In the genomic region with DNA sequence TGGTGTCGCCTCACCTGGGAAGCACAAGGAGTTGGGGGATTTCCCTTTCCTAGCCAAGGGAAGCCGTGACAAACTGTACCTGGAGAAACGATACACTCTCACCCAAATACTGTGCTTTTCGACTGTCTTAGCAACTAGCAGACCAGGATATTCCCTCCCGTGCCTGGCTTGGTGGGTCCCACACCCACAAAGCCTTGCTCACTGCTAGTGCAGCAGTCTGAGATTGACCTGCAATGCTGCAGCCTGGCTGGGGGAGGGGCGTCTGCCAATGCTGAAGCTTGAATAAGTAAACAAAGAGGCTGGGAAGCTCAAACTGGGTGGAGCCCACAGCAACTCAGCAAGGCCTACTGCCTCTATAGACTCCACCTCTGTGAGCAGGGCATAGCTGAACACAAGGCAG, we compare ENCODE assay signal across 8 cellular contexts.
DNase-seq lines count a peak whose midpoint lies in the region; ATAC-seq and TF ChIP-seq lines count a peak whose summit lies in the region.
"Not testable (repeated sequence)": the region's sequence is repeated elsewhere in the genome, so short reads cannot be mapped to it uniquely, and the experiment has no call there.

No MANE protein-coding gene starts in this region.

- H3K4me3 Mint-ChIP-seq in WTC11, nephron progenitor cell: not testable (repeated sequence)

- WGBS in testis, 2 donors = 74 to 77% methylated on average over 6 of the region's 6 CpGs

- not testable (repeated sequence) for H3K27ac Mint-ChIP-seq in WTC11, nephron progenitor cell

- not testable (repeated sequence) for H3K4me1 ChIP-seq in HEK293 (ENCODE audit: control insufficient read depth, insufficient read depth, low read length); iPS-15b (ENCODE audit: control insufficient read depth, insufficient read depth, low read length); testis

- DNase-seq in COR-L47 (lab: John Stamatoyannopoulos, UW) (peak; percentile 10), NCI-H2029 treated with DMSO at 0.1 percent for 48 hours (lab: John Stamatoyannopoulos, UW) (peak; percentile 8), OCI-M1 (lab: John Stamatoyannopoulos, UW) (peak; percentile 7), WTC11 (ENCODE audit: low spot score) (peak; percentile 72), nephron progenitor cell (peak; percentile 55), testis (peak; percentile 23)

- H3K27me3 Mint-ChIP-seq in WTC11 (ENCODE audit: low read depth); nephron progenitor cell (ENCODE audit: low read depth, poor library complexity): not testable (repeated sequence)

- intact Hi-C loops in testis (cut with DNase I; ENCODE audit: low total_unique reads) = not testable (repeated sequence)

- ATAC-seq in WTC11 = peak; percentile 75

- not testable (repeated sequence) for H3K9me3 ChIP-seq in HEK293 (ENCODE audit: control insufficient read depth, insufficient read depth, low read depth, low read length); iPS-15b (ENCODE audit: control insufficient read depth, insufficient read depth, low read length); testis

- not testable (repeated sequence) for TF ChIP-seq CTCF in HEK293 (tag by site-specific recombination; IDR thresholded peaks at IDR 0.05); WTC11 (IDR thresholded peaks at IDR 0.05); nephron progenitor cell (IDR thresholded peaks at IDR 0.05); testis (IDR thresholded peaks at IDR 0.05)

- not testable (repeated sequence) for TF ChIP-seq POLR2A in testis (IDR thresholded peaks at IDR 0.05)

- H3K9me3 Mint-ChIP-seq in WTC11, nephron progenitor cell: not testable (repeated sequence)

- not testable (repeated sequence) for H3K36me3 Mint-ChIP-seq in WTC11; nephron progenitor cell (ENCODE audit: low read depth)

- not testable (repeated sequence) for H3K4me3 ChIP-seq in HEK293 (ENCODE audit: low read depth, low read length)
- H3K4me3 ChIP-seq in iPS-15b (ENCODE audit: low read depth, low read length) (peak overlapping the region; percentile 14), testis (peak overlapping the region in 1 of 2 donors; percentile 11)

- peaks cover 14% of the 10 kb centered on the region for H3K4me1 Mint-ChIP-seq in WTC11
- peaks cover 14% of the 10 kb centered on the region for H3K4me1 Mint-ChIP-seq in nephron progenitor cell

- H3K27ac ChIP-seq in HEK293 (ENCODE audit: extremely low read depth, low read depth, low read length); testis: not testable (repeated sequence)

- CTCF ChIA-PET in HEK293 (lab: Yijun Ruan, JAX) = interaction anchor here (1.2 to 1.5 kb wide), 2 partner anchors 11 to 449 kb away, joined by 5 to 6 read pairs; a partner anchor contains a TSS
- CTCF ChIA-PET in WTC11 (lab: Charles Lee) = interaction anchor here (1.1 to 6.7 kb wide), 4 partner anchors 15 to 448 kb away, joined by 3 to 73 read pairs (median 6); a partner anchor contains a TSS

- H3K27me3 ChIP-seq in iPS-15b (ENCODE audit: control insufficient read depth, insufficient read depth, low read length); testis: not testable (repeated sequence)

- POLR2A ChIA-PET in HEK293 (lab: Yijun Ruan, JAX) = not testable (repeated sequence)
- POLR2A ChIA-PET in WTC11 (lab: Charles Lee) = interaction anchor here (1.5 kb wide), 1 partner anchor 1196 kb away, joined by 3 read pairs; a partner anchor contains a TSS

- H3K36me3 ChIP-seq in HEK293 (ENCODE audit: control insufficient read depth in 2 of 2, insufficient read depth in 1 of 2, low read length in 2 of 2); iPS-15b (ENCODE audit: control insufficient read depth, insufficient read depth, low read length); testis (ENCODE audit: low read depth, missing control alignments): not testable (repeated sequence)

- H3K9ac ChIP-seq in iPS-15b (ENCODE audit: low read depth, low read length) = not testable (repeated sequence)

TF ChIP-seq in HEK293, 187 proteins besides CTCF, POLR2A, EP300 and RAD21:
- TF ChIP-seq, protein P1, sequence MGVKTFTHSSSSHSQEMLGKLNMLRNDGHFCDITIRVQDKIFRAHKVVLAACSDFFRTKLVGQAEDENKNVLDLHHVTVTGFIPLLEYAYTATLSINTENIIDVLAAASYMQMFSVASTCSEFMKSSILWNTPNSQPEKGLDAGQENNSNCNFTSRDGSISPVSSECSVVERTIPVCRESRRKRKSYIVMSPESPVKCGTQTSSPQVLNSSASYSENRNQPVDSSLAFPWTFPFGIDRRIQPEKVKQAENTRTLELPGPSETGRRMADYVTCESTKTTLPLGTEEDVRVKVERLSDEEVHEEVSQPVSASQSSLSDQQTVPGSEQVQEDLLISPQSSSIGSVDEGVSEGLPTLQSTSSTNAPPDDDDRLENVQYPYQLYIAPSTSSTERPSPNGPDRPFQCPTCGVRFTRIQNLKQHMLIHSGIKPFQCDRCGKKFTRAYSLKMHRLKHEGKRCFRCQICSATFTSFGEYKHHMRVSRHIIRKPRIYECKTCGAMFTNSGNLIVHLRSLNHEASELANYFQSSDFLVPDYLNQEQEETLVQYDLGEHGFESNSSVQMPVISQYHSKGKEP (tag by site-specific recombination; IDR thresholded peaks at IDR 0.05) = 0 out of 2 replicates have a peak, but pooled peaks have one; percentile 45

TF ChIP-seq in WTC11, 78 proteins besides CTCF, POLR2A, EP300 and RAD21:
- TF ChIP-seq FOXP1 (CRISPR knock-in tag; IDR thresholded peaks at IDR 0.05; ENCODE audit: borderline replicate concordance) = peak; percentile 54; the same call in 1 of the 2 replicates
- 0 out of 2 replicates have a peak, but pooled peaks have one; percentile 32 for TF ChIP-seq FOXK1 (CRISPR knock-in tag; IDR thresholded peaks at IDR 0.05)
- TF ChIP-seq, protein P2, sequence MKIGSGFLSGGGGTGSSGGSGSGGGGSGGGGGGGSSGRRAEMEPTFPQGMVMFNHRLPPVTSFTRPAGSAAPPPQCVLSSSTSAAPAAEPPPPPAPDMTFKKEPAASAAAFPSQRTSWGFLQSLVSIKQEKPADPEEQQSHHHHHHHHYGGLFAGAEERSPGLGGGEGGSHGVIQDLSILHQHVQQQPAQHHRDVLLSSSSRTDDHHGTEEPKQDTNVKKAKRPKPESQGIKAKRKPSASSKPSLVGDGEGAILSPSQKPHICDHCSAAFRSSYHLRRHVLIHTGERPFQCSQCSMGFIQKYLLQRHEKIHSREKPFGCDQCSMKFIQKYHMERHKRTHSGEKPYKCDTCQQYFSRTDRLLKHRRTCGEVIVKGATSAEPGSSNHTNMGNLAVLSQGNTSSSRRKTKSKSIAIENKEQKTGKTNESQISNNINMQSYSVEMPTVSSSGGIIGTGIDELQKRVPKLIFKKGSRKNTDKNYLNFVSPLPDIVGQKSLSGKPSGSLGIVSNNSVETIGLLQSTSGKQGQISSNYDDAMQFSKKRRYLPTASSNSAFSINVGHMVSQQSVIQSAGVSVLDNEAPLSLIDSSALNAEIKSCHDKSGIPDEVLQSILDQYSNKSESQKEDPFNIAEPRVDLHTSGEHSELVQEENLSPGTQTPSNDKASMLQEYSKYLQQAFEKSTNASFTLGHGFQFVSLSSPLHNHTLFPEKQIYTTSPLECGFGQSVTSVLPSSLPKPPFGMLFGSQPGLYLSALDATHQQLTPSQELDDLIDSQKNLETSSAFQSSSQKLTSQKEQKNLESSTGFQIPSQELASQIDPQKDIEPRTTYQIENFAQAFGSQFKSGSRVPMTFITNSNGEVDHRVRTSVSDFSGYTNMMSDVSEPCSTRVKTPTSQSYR (CRISPR knock-in tag; IDR thresholded peaks at IDR 0.05) = 0 out of 2 replicates have a peak, but pooled peaks have one; percentile 45

Comparison
In these comparisons a context has a peak if more than half of its experiments do, and no peak if none do; other contexts are left out.
1. DNase-seq: peak in every context shown above with its lines; median percentile 72 in WTC11; 55 in nephron progenitor cell; 23 in testis; 10 in COR-L47; 8 in NCI-H2029 treated with DMSO at 0.1 percent for 48 hours; 7 in OCI-M1.